In the genomic region with DNA sequence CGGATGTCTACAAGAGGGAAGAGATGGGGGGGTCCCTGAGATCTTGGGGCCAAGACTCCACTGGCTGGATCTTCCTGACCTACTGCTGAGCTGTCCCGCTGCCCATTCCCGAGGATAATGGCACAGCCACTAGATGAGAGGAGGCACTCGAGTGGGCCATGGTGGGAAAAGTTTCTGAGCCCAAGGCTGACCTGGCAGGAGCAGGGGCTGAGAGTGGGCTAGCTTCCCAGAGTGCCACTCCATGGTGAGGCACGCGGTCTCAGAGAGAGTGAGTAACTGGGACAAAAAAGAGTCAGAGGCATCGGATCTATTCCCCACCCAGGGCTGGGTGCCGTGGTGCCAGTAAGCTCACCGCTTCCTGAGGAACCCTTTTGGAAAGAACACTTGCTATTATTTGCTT, we compare ENCODE assay signal across 20 cellular contexts. TPM values are rescaled to one million over a fixed set of nuclear protein-coding genes. Genes with fewer than 3 reads are reported as not detected.
DNase-seq lines count a peak whose midpoint lies in the region; ATAC-seq and TF ChIP-seq lines count a peak whose summit lies in the region.
"Had no signal": no experiment of that assay in that cellular context is flagged by ENCODE, and none has a peak within 500 bp of the region (broad histone marks: within the 10 kb centered on the region; RNA-seq: fewer than 3 reads in every experiment).

No MANE protein-coding gene starts in this region.

- 79 to 80% methylated on average over 5 to 9 of the region's 9 CpGs for WGBS in esophagus squamous epithelium, 2 donors
- 93 to 94% methylated on average over 9 of the region's 9 CpGs for WGBS in endodermal cell (ENCODE audit: insufficient coverage in 1 of 2, insufficient read length in 1 of 2), 2 experiments

- H3K4me3 Mint-ChIP-seq in endodermal cell = no peak overlapping the region
- H3K4me3 Mint-ChIP-seq: CD4-positive, alpha-beta T cell; HFFc6 had no signal

- no peak overlapping the region for H3K27ac ChIP-seq in BLaER1 treated with 17β-estradiol and CSF1 and Interleukin-3, amounts not matched to agents 10 nM and 100 nM
- H3K27ac ChIP-seq in KOPT-K1 (ENCODE audit: low read depth, low read length, poor library complexity, severe bottlenecking) = peak overlapping the region; percentile 40
- peak overlapping the region in 3 of 4 donors; percentile 56 to 80 (median 75) for H3K27ac ChIP-seq in esophagus squamous epithelium
- peak overlapping the region; percentile 55 for H3K27ac ChIP-seq in stomach smooth muscle (ENCODE audit: low read length)
- no peak overlapping the region for H3K27ac ChIP-seq in endodermal cell (ENCODE audit: low read depth, low read length)

- no peak for TF ChIP-seq CTCF in esophagus squamous epithelium (IDR thresholded peaks at IDR 0.05)
- no peak for TF ChIP-seq CTCF in endodermal cell (conservative IDR thresholded peaks at IDR 0.05)

- no peaks in the 10 kb centered on the region for H3K27me3 ChIP-seq in BLaER1 treated with 17β-estradiol and CSF1 and Interleukin-3, amounts not matched to agents 10 nM and 100 nM
- H3K27me3 ChIP-seq in esophagus squamous epithelium (no peaks in the 10 kb centered on the region), stomach smooth muscle (ENCODE audit: control insufficient read depth in 1 of 2, insufficient read depth in 2 of 2, low read length in 2 of 2) (no peaks in the 10 kb centered on the region), endodermal cell (ENCODE audit: control insufficient read depth, insufficient read depth, low read length, poor library complexity, severe bottlenecking) (no peaks in the 10 kb centered on the region)

- ATAC-seq in HG03521 (IDR thresholded peaks at IDR 0.05; ENCODE audit: unreplicated experiment) = no peak
- ATAC-seq: HepG2 had no signal

- peaks cover 14 to 32% (median 20%) of the 10 kb centered on the region in 10 experiments for H3K4me1 ChIP-seq in BLaER1 treated with 17β-estradiol and CSF1 and Interleukin-3, amounts not matched to agents 10 nM and 100 nM
- H3K4me1 ChIP-seq in esophagus squamous epithelium (peaks cover 13 to 57% (median 22%) of the 10 kb centered on the region in 3 donors), stomach smooth muscle (ENCODE audit: control insufficient read depth, insufficient read depth, low read length) (peaks cover 20% of the 10 kb centered on the region), endodermal cell (ENCODE audit: control insufficient read depth, insufficient read depth, low read length) (no peaks in the 10 kb centered on the region)

- H3K4me3 ChIP-seq in BLaER1 treated with 17β-estradiol and CSF1 and Interleukin-3, amounts not matched to agents 10 nM and 100 nM = no peak overlapping the region
- no peak overlapping the region for H3K4me3 ChIP-seq in esophagus squamous epithelium
- no peak overlapping the region for H3K4me3 ChIP-seq in stomach smooth muscle (ENCODE audit: low read length in 2 of 2)
- H3K4me3 ChIP-seq in endodermal cell (ENCODE audit: low read length) = no peak overlapping the region

- no peaks in the 10 kb centered on the region for H3K9me3 Mint-ChIP-seq in endodermal cell
- H3K9me3 Mint-ChIP-seq: CD4-positive, alpha-beta T cell; HFFc6 had no signal

- H3K27ac Mint-ChIP-seq in endodermal cell = no peak overlapping the region
- H3K27ac Mint-ChIP-seq: CD4-positive, alpha-beta T cell; HFFc6 had no signal

- peak overlapping the region in 3 of 11 experiments; percentile 32 to 35 (median 32); a peak in 2 of 22 replicates for H3K9ac ChIP-seq in BLaER1 treated with 17β-estradiol and CSF1 and Interleukin-3, amounts not matched to agents 10 nM and 100 nM
- H3K9ac ChIP-seq in stomach smooth muscle (ENCODE audit: low read length in 2 of 2) (peak overlapping the region in 1 of 2 donors; percentile 9), endodermal cell (ENCODE audit: extremely low read depth, low read length, poor library complexity, severe bottlenecking) (no peak overlapping the region)

- H3K36me3 ChIP-seq in BLaER1 treated with 17β-estradiol and CSF1 and Interleukin-3, amounts not matched to agents 10 nM and 100 nM = no peaks in the 10 kb centered on the region
- H3K36me3 ChIP-seq in KOPT-K1 (ENCODE audit: insufficient read depth, low read length) (no peaks in the 10 kb centered on the region), esophagus squamous epithelium (peaks cover 0 to 27% (median 0%) of the 10 kb centered on the region in 3 donors), stomach smooth muscle (ENCODE audit: control insufficient read depth in 2 of 2, insufficient read depth in 2 of 2, low read length in 2 of 2) (peaks cover 0 to 12% of the 10 kb centered on the region in 2 donors), endodermal cell (ENCODE audit: control insufficient read depth, insufficient read depth, low read length) (peaks cover 70% of the 10 kb centered on the region)

- DNase-seq in esophagus squamous epithelium (lab: John Stamatoyannopoulos, UW) = no peak
- no peak for DNase-seq in endodermal cell
- no peak for DNase-seq in LoVo (ENCODE audit: low spot score)
- no peak for DNase-seq in NCI-H1436 treated with DMSO at 0.1 percent for 48 hours (lab: John Stamatoyannopoulos, UW)
- DNase-seq: CD4-positive, alpha-beta T cell; HFFc6; MV-4-11; NCI-H1436; NCI-H2107; NCI-H226; NCI-H526 treated with DMSO at 0.1 percent for 48 hours; NK-92 treated with Interleukin-12 subunit alpha and Interleukin-12 subunit beta, amount 100 ng/mL, for 24 hours had no signal

- intact Hi-C loops in esophagus squamous epithelium (cut with DNase I) = loop anchor here (10.0 kb wide), 1 partner anchor 219 kb away; no protein-coding TSS in a partner anchor

- H3K27me3 Mint-ChIP-seq in endodermal cell (ENCODE audit: insufficient read depth) = no peaks in the 10 kb centered on the region
- H3K27me3 Mint-ChIP-seq: CD4-positive, alpha-beta T cell had no signal

- peaks cover 0 to 4% (median 0%) of the 10 kb centered on the region in 11 experiments; a peak in 1 of 22 replicates for H4K20me1 ChIP-seq in BLaER1 treated with 17β-estradiol and CSF1 and Interleukin-3, amounts not matched to agents 10 nM and 100 nM

- no peaks in the 10 kb centered on the region for H3K4me1 Mint-ChIP-seq in endodermal cell

- H3K36me3 Mint-ChIP-seq in endodermal cell (ENCODE audit: low read depth) = peaks cover 55% of the 10 kb centered on the region

- H3K9me3 ChIP-seq in BLaER1 treated with 17β-estradiol and CSF1 and Interleukin-3, amounts not matched to agents 10 nM and 100 nM (replicated peaks in 1 of 11) = no peaks in the 10 kb centered on the region
- H3K9me3 ChIP-seq in KOPT-K1 (ENCODE audit: insufficient read depth, low read length, poor library complexity, severe bottlenecking) (no peaks in the 10 kb centered on the region), esophagus squamous epithelium (no peaks in the 10 kb centered on the region), stomach smooth muscle (ENCODE audit: control insufficient read depth in 2 of 2, low read length in 2 of 2) (no peaks in the 10 kb centered on the region), endodermal cell (ENCODE audit: control insufficient read depth, low read length) (no peaks in the 10 kb centered on the region)

- peak overlapping the region in 9 of 11 experiments; percentile 31 to 65 (median 57); a peak in 18 of 22 replicates for H3K4me2 ChIP-seq in BLaER1 treated with 17β-estradiol and CSF1 and Interleukin-3, amounts not matched to agents 10 nM and 100 nM

- no peak for TF ChIP-seq POLR2A in esophagus squamous epithelium (IDR thresholded peaks at IDR 0.05)

RNA-seq across cellular contexts. Expression of gene SLC51B, which starts 10.9 kb away (rescaled TPM):
- total RNA-seq in esophagus squamous epithelium = not detected
- not detected for total RNA-seq in endodermal cell
- not detected for polyA plus RNA-seq in endodermal cell (2013, experiment 1 of 2)
- not detected for polyA plus RNA-seq in endodermal cell (2013, experiment 2 of 2)
- total RNA-seq: A673; CD4-positive, alpha-beta T cell; H1; HFFc6 had no signal
- polyA plus RNA-seq: H1 had no signal

RNA-seq across cellular contexts. Expression of gene RASL12, which starts 11.7 kb away (rescaled TPM):
- 10 to 100 TPM in 2 of 4 donors, 1 to 10 TPM in 2; 2.8 to 32.4 (median 8.9) TPM for total RNA-seq in esophagus squamous epithelium
- 10 to 100 TPM; 27.2 TPM for total RNA-seq in endodermal cell
- 11.5 TPM for polyA plus RNA-seq in endodermal cell (2013, experiment 1 of 2)
- polyA plus RNA-seq in endodermal cell (2013, experiment 2 of 2) = 11.1 TPM
- total RNA-seq: CD4-positive, alpha-beta T cell; HFFc6; LHCN-M2 had no signal

RNA-seq across cellular contexts. Expression of gene KBTBD13, which starts 20.4 kb away (rescaled TPM):
- total RNA-seq in esophagus squamous epithelium = not detected
- total RNA-seq in endodermal cell = not detected
- polyA plus RNA-seq in endodermal cell (2013, experiment 1 of 2) = not detected
- not detected for polyA plus RNA-seq in endodermal cell (2013, experiment 2 of 2)
- total RNA-seq: A673; CD4-positive, alpha-beta T cell; H1; HepG2; HFFc6; LHCN-M2 had no signal
- polyA plus RNA-seq: H1, HepG2 had no signal

RNA-seq across cellular contexts. Expression of gene MTFMT, which starts 26.7 kb away (rescaled TPM):
- total RNA-seq in esophagus squamous epithelium = 10 to 100 TPM; 12.8 to 21.0 (median 17.8) TPM
- 10 to 100 TPM; 17.8 to 23.2 TPM for total RNA-seq in endodermal cell
- 9.9 TPM for polyA plus RNA-seq in endodermal cell (2013, experiment 1 of 2)
- 9.7 TPM for polyA plus RNA-seq in endodermal cell (2013, experiment 2 of 2)

RNA-seq across cellular contexts. Expression of gene UBAP1L, which starts 58.9 kb away (rescaled TPM):
- total RNA-seq in esophagus squamous epithelium (1 to 10 TPM; 1.6 to 6.3 (median 2.0) TPM), endodermal cell (1 to 10 TPM; 3.4 to 4.2 TPM)
- polyA plus RNA-seq in endodermal cell (2013, experiment 1 of 2) = 2.7 TPM
- polyA plus RNA-seq in endodermal cell (2013, experiment 2 of 2) = 3.1 TPM

Comparison
In these comparisons a context has a peak if more than half of its experiments do, and no peak if none do; other contexts are left out.
1. H3K27ac ChIP-seq: peak in KOPT-K1 (single experiment), esophagus squamous epithelium (3 of 4) and stomach smooth muscle (single experiment); none in BLaER1 treated with 17β-estradiol and CSF1 and Interleukin-3, amounts not matched to agents 10 nM and 100 nM (0 of 11) and endodermal cell (single experiment).